In genomic region chr14:31945074-31945613, GRCh38 we compare ENCODE assay signal across 8 cellular contexts.
A peak's percentile ranks its signal among the peaks of the same experiment; 100 is the strongest.
DNase-seq lines count a peak whose midpoint lies in the region; ATAC-seq and TF ChIP-seq lines count a peak whose summit lies in the region.

No MANE protein-coding gene starts in this region.

- H3K9ac ChIP-seq in duodenal mucosa (ENCODE audit: low read depth in 1 of 2, low read length in 2 of 2), result peak overlapping the region; percentile 53 to 61

- H3K9me3 ChIP-seq in Caco-2 (no peaks in the 10 kb centered on the region), duodenal mucosa (ENCODE audit: control insufficient read depth in 1 of 2, low read length in 2 of 2) (no peaks in the 10 kb centered on the region)

- peak overlapping the region; percentile 56 for H3K4me3 Mint-ChIP-seq in Caco-2 (ENCODE audit: unreplicated experiment)

- H3K27ac Mint-ChIP-seq in Caco-2 (ENCODE audit: unreplicated experiment), result peak overlapping the region; percentile 92

- TF ChIP-seq CTCF in Caco-2 (IDR thresholded peaks at IDR 0.05; ENCODE audit: insufficient read depth in 1 of 2, low read depth in 1 of 2, low read length in 1 of 2, severe bottlenecking in 1 of 2, unreplicated experiment in 1 of 2), result no peak

- BruUV-seq in Caco-2 (replicated peaks; lab: Mats Ljungman, UMichigan), result no TSS peak

- POLR2A ChIA-PET in Caco-2 (lab: Charles Lee), result no interaction called here

- CTCF ChIA-PET in Caco-2 (lab: Charles Lee), result no interaction called here

- peak overlapping the region; percentile 87 for H3K27ac ChIP-seq in duodenal mucosa (ENCODE audit: low read depth, low read length)

- H3K27me3 ChIP-seq in Caco-2 (replicated peaks; ENCODE audit: control insufficient read depth, insufficient read depth, low read length) (no peaks in the 10 kb centered on the region), duodenal mucosa (ENCODE audit: control insufficient read depth in 1 of 2, insufficient read depth in 2 of 2, low read length in 2 of 2) (no peaks in the 10 kb centered on the region), H7 (ENCODE audit: control insufficient read depth, insufficient read depth, low read length) (no peaks in the 10 kb centered on the region)

- H3K36me3 Mint-ChIP-seq in Caco-2 (ENCODE audit: insufficient read depth, unreplicated experiment), result no peaks in the 10 kb centered on the region

- H3K4me3 ChIP-seq in Caco-2 (ENCODE audit: low read depth, low read length) (no peak overlapping the region), duodenal mucosa (ENCODE audit: low read depth in 1 of 2, low read length in 2 of 2) (peak overlapping the region; percentile 42 to 53), H7 (ENCODE audit: insufficient read depth, low read depth, low read length) (no peak overlapping the region)

- intact Hi-C loops in Caco-2 (cut with micrococcal nuclease; ENCODE audit: unreplicated experiment), result no loop called here

- in situ Hi-C loops in KBM-7 (cut with MboI; ENCODE audit: low pct_unique_long_range_greater_than_20kb, low sequenced_read_pairs), result loop anchor here (25.0 kb wide), 1 partner anchor 317 kb away; no protein-coding TSS in a partner anchor

- no peak for DNase-seq in Caco-2
- peak; percentile 72 for DNase-seq in NCI-H1694 (lab: John Stamatoyannopoulos, UW)
- no peak for DNase-seq in AG08396 (ENCODE audit: low spot score)
- DNase-seq in H7, result no peak
- no peak for DNase-seq in KBM-7
- no peak for DNase-seq in NCI-H1105 (lab: John Stamatoyannopoulos, UW)

- peaks cover 72% of the 10 kb centered on the region for H3K4me1 ChIP-seq in Caco-2
- peaks cover 36 to 54% of the 10 kb centered on the region in 2 donors for H3K4me1 ChIP-seq in duodenal mucosa (ENCODE audit: control insufficient read depth in 1 of 2, insufficient read depth in 2 of 2, low read length in 2 of 2)

- H3K4me1 Mint-ChIP-seq in Caco-2 (ENCODE audit: low read depth, unreplicated experiment), result peaks cover 46% of the 10 kb centered on the region

- H3K36me3 ChIP-seq in Caco-2 (ENCODE audit: control insufficient read depth, insufficient read depth, low read length) (no peaks in the 10 kb centered on the region), duodenal mucosa (ENCODE audit: control insufficient read depth in 1 of 2, insufficient read depth in 2 of 2, low read length in 2 of 2) (no peaks in the 10 kb centered on the region), H7 (replicated peaks; ENCODE audit: control insufficient read depth, insufficient read depth, low read length) (no peaks in the 10 kb centered on the region)

- peak; percentile 71 for ATAC-seq in GM19372 (IDR thresholded peaks at IDR 0.05; ENCODE audit: low read depth, unreplicated experiment)

- no peaks in the 10 kb centered on the region for H3K27me3 Mint-ChIP-seq in Caco-2 (ENCODE audit: insufficient read depth, unreplicated experiment)

- no peaks in the 10 kb centered on the region for H3K9me3 Mint-ChIP-seq in Caco-2 (ENCODE audit: unreplicated experiment)

Comparison
In these comparisons a context has a peak if more than half of its experiments do, and no peak if none do; other contexts are left out.
1. H3K4me3 ChIP-seq: peak in duodenal mucosa (2 of 2); none in Caco-2 (single experiment) and H7 (single experiment).